1 cellular context compared by ENCODE assay signal in genomic region chr16:58126451-58126968, GRCh38.
TF ChIP-seq lines count a peak whose summit lies in the region.

No MANE protein-coding gene starts in this region.

TF ChIP-seq in HepG2, 621 proteins besides CTCF, POLR2A, EP300 and RAD21 (continued from another document and continues in another):
- no peak for TF ChIP-seq ZNF770 (CRISPR knock-in tag; IDR thresholded peaks at IDR 0.05)
- TF ChIP-seq CEBPB (IDR thresholded peaks at IDR 0.05; ENCODE audit: borderline replicate concordance, low read depth, low read length): no peak
- no peak for TF ChIP-seq KLF12 (CRISPR knock-in tag; IDR thresholded peaks at IDR 0.05; ENCODE audit: borderline replicate concordance)
- TF ChIP-seq NBN (conservative IDR thresholded peaks at IDR 0.05): no peak
- TF ChIP-seq NR2C2 (CRISPR knock-in tag; IDR thresholded peaks at IDR 0.05; ENCODE audit: borderline replicate concordance): no peak
- no peak for TF ChIP-seq ZFP37 (CRISPR knock-in tag; IDR thresholded peaks at IDR 0.05; ENCODE audit: borderline replicate concordance)
- 0 out of 2 replicates have a peak, but pooled peaks have one; percentile 34 for TF ChIP-seq ZNF136 (CRISPR knock-in tag; IDR thresholded peaks at IDR 0.05; ENCODE audit: low read depth)
- no peak for TF ChIP-seq ZNF282 (IDR thresholded peaks at IDR 0.05; ENCODE audit: partially characterized antibody)
- TF ChIP-seq ZKSCAN1 (IDR thresholded peaks at IDR 0.05; ENCODE audit: low read length): 0 out of 2 replicates have a peak, but pooled peaks have one; percentile 21
- no peak for TF ChIP-seq ZBTB7B (CRISPR knock-in tag; IDR thresholded peaks at IDR 0.05)
- TF ChIP-seq MEF2D (CRISPR knock-in tag; IDR thresholded peaks at IDR 0.05): 0 out of 2 replicates have a peak, but pooled peaks have one; percentile 29
- TF ChIP-seq MLXIP (CRISPR knock-in tag; IDR thresholded peaks at IDR 0.05; ENCODE audit: borderline replicate concordance): no peak
- no peak for TF ChIP-seq ZNF883 (CRISPR knock-in tag; IDR thresholded peaks at IDR 0.05; ENCODE audit: not compliant biosample characterization)
- no peak for TF ChIP-seq ZNF768 (CRISPR knock-in tag; IDR thresholded peaks at IDR 0.05)
- no peak for TF ChIP-seq ZNF263 (CRISPR knock-in tag; IDR thresholded peaks at IDR 0.05)
- no peak for TF ChIP-seq IRF9 (CRISPR knock-in tag; IDR thresholded peaks at IDR 0.05; ENCODE audit: borderline replicate concordance)
- TF ChIP-seq ATF7-NPFF (CRISPR knock-in tag; IDR thresholded peaks at IDR 0.05; ENCODE audit: low read depth): no peak
- TF ChIP-seq ZNF614 (CRISPR knock-in tag; IDR thresholded peaks at IDR 0.05; ENCODE audit: borderline replicate concordance): no peak
- no peak for TF ChIP-seq ZNF549 (CRISPR knock-in tag; IDR thresholded peaks at IDR 0.05)
- no peak for TF ChIP-seq KDM5B (CRISPR knock-in tag; IDR thresholded peaks at IDR 0.05; ENCODE audit: borderline replicate concordance)
- TF ChIP-seq ASH2L (IDR thresholded peaks at IDR 0.05; ENCODE audit: insufficient read length, low read depth, low read length): peak; percentile 21
- TF ChIP-seq XBP1 (CRISPR knock-in tag; IDR thresholded peaks at IDR 0.05): no peak
- no peak for TF ChIP-seq ATF7 (IDR thresholded peaks at IDR 0.05)
- no peak for TF ChIP-seq ATF7 (CRISPR knock-in tag; IDR thresholded peaks at IDR 0.05)
- no peak for TF ChIP-seq ZNF839 (CRISPR knock-in tag; IDR thresholded peaks at IDR 0.05; ENCODE audit: borderline replicate concordance)
- TF ChIP-seq REL (CRISPR knock-in tag; conservative IDR thresholded peaks at IDR 0.05): no peak
- peak; percentile 10 for TF ChIP-seq SKI (IDR thresholded peaks at IDR 0.05; ENCODE audit: partially characterized antibody)
- TF ChIP-seq SP1 (IDR thresholded peaks at IDR 0.05): no peak
- TF ChIP-seq SP1 (CRISPR knock-in tag; IDR thresholded peaks at IDR 0.05): no peak
- TF ChIP-seq PRMT3 (CRISPR knock-in tag; IDR thresholded peaks at IDR 0.05; ENCODE audit: borderline replicate concordance, low read depth): no peak
- TF ChIP-seq SNAPC5 (CRISPR knock-in tag; IDR thresholded peaks at IDR 0.05; ENCODE audit: borderline replicate concordance): no peak
- no peak for TF ChIP-seq ZNF569 (CRISPR knock-in tag; IDR thresholded peaks at IDR 0.05; ENCODE audit: borderline replicate concordance)
- no peak for TF ChIP-seq NFKBIZ (CRISPR knock-in tag; IDR thresholded peaks at IDR 0.05)
- no peak for TF ChIP-seq ZNF510 (CRISPR knock-in tag; IDR thresholded peaks at IDR 0.05; ENCODE audit: low read depth)
- no peak for TF ChIP-seq ZNF766 (CRISPR knock-in tag; IDR thresholded peaks at IDR 0.05; ENCODE audit: borderline replicate concordance)
- no peak for TF ChIP-seq ZKSCAN8 (CRISPR knock-in tag; IDR thresholded peaks at IDR 0.05; ENCODE audit: borderline replicate concordance)
- TF ChIP-seq PRDM15 (CRISPR knock-in tag; IDR thresholded peaks at IDR 0.05): no peak
- no peak for TF ChIP-seq GATA4 (IDR thresholded peaks at IDR 0.05; ENCODE audit: borderline replicate concordance, low read depth)
- no peak for TF ChIP-seq NR2F1 (CRISPR knock-in tag; IDR thresholded peaks at IDR 0.05)
- no peak for TF ChIP-seq ATAD3A (CRISPR knock-in tag; IDR thresholded peaks at IDR 0.05)
- TF ChIP-seq AGO2 (optimal IDR thresholded peaks at IDR 0.05; ENCODE audit: low read depth, low read length): no peak
- no peak for TF ChIP-seq ZSCAN21 (CRISPR knock-in tag; IDR thresholded peaks at IDR 0.05; ENCODE audit: borderline replicate concordance)
- TF ChIP-seq ZBTB7A (CRISPR knock-in tag; IDR thresholded peaks at IDR 0.05): no peak
- no peak for TF ChIP-seq GTF3A (CRISPR knock-in tag; conservative IDR thresholded peaks at IDR 0.05)
- TF ChIP-seq RARA (CRISPR knock-in tag; IDR thresholded peaks at IDR 0.05): peak; percentile 60
- TF ChIP-seq HHEX (CRISPR knock-in tag; IDR thresholded peaks at IDR 0.05): no peak
- no peak for TF ChIP-seq NFAT5 (CRISPR knock-in tag; IDR thresholded peaks at IDR 0.05)
- no peak for TF ChIP-seq TFDP1 (CRISPR knock-in tag; IDR thresholded peaks at IDR 0.05; ENCODE audit: borderline replicate concordance)
- no peak for TF ChIP-seq ARID5B (CRISPR knock-in tag; IDR thresholded peaks at IDR 0.05)
